In genomic region chr7:133155121-133155520, GRCh38 we compare ENCODE assay signal across 29 cellular contexts.
"Had no signal": no experiment of that assay in that cellular context is flagged by ENCODE, and none has a peak within 500 bp of the region (broad histone marks: within the 10 kb centered on the region; RNA-seq: fewer than 3 reads in every experiment).

No MANE protein-coding gene starts in this region.

- H3K4me1 ChIP-seq: adrenal gland, ascending aorta, esophagus muscularis mucosa, gastroesophageal sphincter had no signal

- H3K27me3 ChIP-seq: adrenal gland, ascending aorta, esophagus muscularis mucosa, gastroesophageal sphincter had no signal

- H3K36me3 ChIP-seq: adrenal gland, ascending aorta, esophagus muscularis mucosa, gastroesophageal sphincter, WERI-Rb-1 had no signal

- H3K9me3 ChIP-seq: adrenal gland, ascending aorta, esophagus muscularis mucosa, gastroesophageal sphincter had no signal

- H3K4me3 ChIP-seq: adrenal gland, ascending aorta, esophagus muscularis mucosa, gastroesophageal sphincter had no signal

- DNase-seq: activated B cell treated with CpG ODN at 0.5 μM for 24 hours; activated CD4-positive, alpha-beta T cell treated with anti-CD3 and anti-CD28 coated beads for 48 hours; activated CD4-positive, alpha-beta T cell treated with anti-CD3 and anti-CD28 coated beads, Interleukin-2, amount 50 U/mL, for 1 hour; activated CD4-positive, alpha-beta T cell treated with anti-CD3 and anti-CD28 coated beads, Interleukin-2, amount 50 U/mL, for 48 hours; activated CD8-positive, alpha-beta memory T cell treated with anti-CD3 and anti-CD28 coated beads, Interleukin-2, amount 10 ng/mL, durations not matched to agents 7 days and 5 days; activated CD8-positive, alpha-beta memory T cell treated with anti-CD3 and anti-CD28 coated beads, Interleukin-2, amount 50 U/mL, for 4 hours; activated CD8-positive, alpha-beta T cell treated with anti-CD3 and anti-CD28 coated beads, Interleukin-2, amount 10 ng/mL, durations not matched to agents 7 days and 5 days; activated effector memory CD4-positive, alpha-beta T cell treated with anti-CD3 and anti-CD28 coated beads, Interleukin-2, amount 50 U/mL, for 16 hours; activated naive CD4-positive, alpha-beta T cell treated with anti-CD3 and anti-CD28 coated beads for 36 hours; activated naive CD8-positive, alpha-beta T cell treated with anti-CD3 and anti-CD28 coated beads for 36 hours; activated naive CD8-positive, alpha-beta T cell treated with anti-CD3 and anti-CD28 coated beads, Interleukin-2, amount 50 U/mL, for 24 hours; activated T-cell treated with anti-CD3 and anti-CD28 coated beads, Interleukin-2, amount 50 U/mL, for 1 hour; activated T-cell treated with anti-CD3 and anti-CD28 coated beads, Interleukin-2, amount 50 U/mL, for 48 hours; adrenal gland; amygdala; cortex of kidney; dermis blood vessel endothelial cell; effector CD4-positive, alpha-beta T cell; effector memory CD8-positive, alpha-beta T cell; erythroblast; foreskin melanocyte; head of caudate nucleus; hippocampal formation; T-helper 2 cell; WERI-Rb-1 had no signal

- H3K27ac ChIP-seq: adrenal gland, ascending aorta, esophagus muscularis mucosa, gastroesophageal sphincter, WERI-Rb-1 had no signal

- ATAC-seq: activated CD4-positive, CD25-positive, alpha-beta regulatory T cell treated with anti-CD3 and anti-CD28 coated beads, Interleukin-2, amount 50 U/mL, for 24 hours; activated CD8-positive, alpha-beta memory T cell treated with anti-CD3 and anti-CD28 coated beads, Interleukin-2, amount 10 ng/mL, durations not matched to agents 7 days and 5 days; activated CD8-positive, alpha-beta T cell treated with anti-CD3 and anti-CD28 coated beads, Interleukin-2, amount 10 ng/mL, durations not matched to agents 7 days and 5 days; activated naive CD8-positive, alpha-beta T cell treated with anti-CD3 and anti-CD28 coated beads, Interleukin-2, amount 50 U/mL, for 24 hours; effector memory CD8-positive, alpha-beta T cell; gastroesophageal sphincter had no signal
